8 cellular contexts compared by ENCODE assay signal in the genomic region with DNA sequence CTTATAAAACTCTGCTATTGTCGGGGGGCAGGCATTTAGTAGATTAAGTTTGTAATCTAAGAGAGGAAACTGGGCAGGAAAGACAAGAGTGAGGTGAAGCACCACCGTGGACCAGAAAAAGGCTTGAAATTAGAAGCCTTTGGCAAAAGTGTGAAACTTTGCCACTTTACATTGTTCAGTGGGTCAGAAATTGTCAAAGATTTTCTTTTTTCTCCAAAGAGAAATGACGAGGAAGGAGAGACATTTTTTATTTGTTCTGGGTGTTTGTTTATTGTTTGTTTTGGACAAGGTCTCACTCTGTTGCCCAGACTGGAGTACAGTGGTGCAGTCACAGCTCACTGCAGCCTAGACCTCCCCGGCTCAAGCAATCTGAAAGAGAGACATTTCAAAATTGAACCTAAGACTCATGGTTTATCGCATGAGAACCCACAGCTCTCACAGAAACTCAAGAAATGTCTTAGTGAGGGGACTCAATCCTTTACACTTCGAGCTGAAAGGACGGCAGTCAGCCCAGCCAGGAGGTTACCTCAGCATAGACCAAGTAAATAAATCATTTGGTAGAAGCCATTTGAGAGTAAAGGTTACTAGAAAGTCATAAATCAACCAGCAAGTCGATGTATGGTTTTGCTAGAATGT.
A peak's percentile ranks its signal among the peaks of the same experiment; 100 is the strongest.
DNase-seq lines count a peak whose midpoint lies in the region; ATAC-seq and TF ChIP-seq lines count a peak whose summit lies in the region.

No MANE protein-coding gene starts in this region.

- H3K18ac ChIP-seq in mesenchymal stem cell (ENCODE audit: low read depth in 1 of 2, low read length in 2 of 2) = no peak overlapping the region

- DNase-seq in mesenchymal stem cell = no peak
- no peak for DNase-seq in HUDEP-2 (lab: John Stamatoyannopoulos, UW; ENCODE audit: unreplicated experiment in 76 of 76)
- no peak for DNase-seq in NOMO-1 treated with dmso at 0.1 percent for 144 hours (lab: John Stamatoyannopoulos, UW; ENCODE audit: unreplicated experiment)
- DNase-seq in PC-9 = no peak
- no peak for DNase-seq in sciatic nerve (ENCODE audit: low spot score)

- no peak overlapping the region for H2BK120ac ChIP-seq in mesenchymal stem cell (ENCODE audit: low read depth, low read length)

- peak overlapping the region; percentile 70 for H3K27ac ChIP-seq in mesenchymal stem cell (ENCODE audit: low read length, poor library complexity, severe bottlenecking)
- H3K27ac ChIP-seq in PC-9 = no peak overlapping the region

- H3K4ac ChIP-seq in mesenchymal stem cell (ENCODE audit: low read depth in 1 of 2, low read length in 2 of 2) = no peak overlapping the region

- H3K14ac ChIP-seq in mesenchymal stem cell (ENCODE audit: low read length in 2 of 2) = no peak overlapping the region

- H3K4me3 ChIP-seq in mesenchymal stem cell (ENCODE audit: insufficient read depth in 1 of 2, low read depth in 1 of 2, low read length in 2 of 2) = no peak overlapping the region
- no peak overlapping the region for H3K4me3 ChIP-seq in PC-9

- H3K79me1 ChIP-seq in mesenchymal stem cell (replicated peaks; ENCODE audit: low read length, poor library complexity, severe bottlenecking) = peaks cover 2% of the 10 kb centered on the region

- no peak overlapping the region for H2AK5ac ChIP-seq in mesenchymal stem cell (ENCODE audit: low read length, severe bottlenecking)

- no peak overlapping the region for H2BK12ac ChIP-seq in mesenchymal stem cell (ENCODE audit: low read length in 2 of 2)

- no peaks in the 10 kb centered on the region for H3K9me3 ChIP-seq in mesenchymal stem cell (ENCODE audit: control insufficient read depth, low read length)
- no peaks in the 10 kb centered on the region for H3K9me3 ChIP-seq in PC-9 (ENCODE audit: insufficient read depth, low read depth)

- H3K9me2 ChIP-seq in PC-9 (ENCODE audit: insufficient read depth) = no peaks in the 10 kb centered on the region

- H4K20me1 ChIP-seq in PC-9 (ENCODE audit: insufficient read depth) = no peaks in the 10 kb centered on the region

- intact Hi-C loops in PC-9 (cut with micrococcal nuclease; ENCODE audit: unreplicated experiment) = no loop called here
- intact Hi-C loops in sciatic nerve (cut with DNase I) = no loop called here

- no peak for TF ChIP-seq CTCF in PC-9 (conservative IDR thresholded peaks at IDR 0.05)

- CTCF ChIA-PET in PC-9 (lab: Charles Lee) = no interaction called here

- H3K27me3 ChIP-seq in mesenchymal stem cell (ENCODE audit: control insufficient read depth in 1 of 2, insufficient read depth in 1 of 2, low read length in 2 of 2) (no peaks in the 10 kb centered on the region), PC-9 (ENCODE audit: insufficient read depth, low read depth) (no peaks in the 10 kb centered on the region)

- no peaks in the 10 kb centered on the region for H3K79me2 ChIP-seq in PC-9 (ENCODE audit: low read depth)

- H3K9ac ChIP-seq in mesenchymal stem cell (ENCODE audit: low read length) = no peak overlapping the region

- H4K8ac ChIP-seq in mesenchymal stem cell (ENCODE audit: low read length) = no peak overlapping the region

- WGBS in mesenchymal stem cell = 71% methylated on average over 6 of the region's 8 CpGs

- H3K36me3 ChIP-seq in mesenchymal stem cell (ENCODE audit: control insufficient read depth in 1 of 2, insufficient read depth in 2 of 2, low read depth in 1 of 2, low read length in 2 of 2) = peaks cover 0 to 5% of the 10 kb centered on the region in 2 experiments
- H3K36me3 ChIP-seq in PC-9 (ENCODE audit: low read depth) = no peaks in the 10 kb centered on the region

- no peak overlapping the region for H2AFZ ChIP-seq in mesenchymal stem cell (ENCODE audit: low read depth, low read length)
- no peak overlapping the region for H2AFZ ChIP-seq in PC-9

- H4K91ac ChIP-seq in mesenchymal stem cell (ENCODE audit: low read length) = no peak overlapping the region

- peaks cover 10% of the 10 kb centered on the region for H3K4me1 ChIP-seq in mesenchymal stem cell (ENCODE audit: control insufficient read depth, insufficient read depth, low read depth, low read length)
- peaks cover 12% of the 10 kb centered on the region for H3K4me1 ChIP-seq in PC-9 (replicated peaks; ENCODE audit: insufficient read depth)

- BruUV-seq in PC-9 (replicated peaks; lab: Mats Ljungman, UMichigan) = no TSS peak

- POLR2A ChIA-PET in PC-9 (lab: Charles Lee; ENCODE audit: unreplicated experiment) = no interaction called here

- H3F3A ChIP-seq in PC-9 (ENCODE audit: insufficient read depth, low read depth) = no peaks in the 10 kb centered on the region

- no peak overlapping the region for H2BK5ac ChIP-seq in mesenchymal stem cell (ENCODE audit: low read depth, low read length, poor library complexity, severe bottlenecking)

- no peak overlapping the region for H2BK15ac ChIP-seq in mesenchymal stem cell (ENCODE audit: low read depth, poor library complexity, severe bottlenecking)

- ATAC-seq in GM18868 (IDR thresholded peaks at IDR 0.05; ENCODE audit: unreplicated experiment) (peak; percentile 71), GM21786 (IDR thresholded peaks at IDR 0.05; ENCODE audit: unreplicated experiment) (peak; percentile 91), HG03457 (IDR thresholded peaks at IDR 0.05; ENCODE audit: unreplicated experiment) (peak; percentile 65), sciatic nerve (no peak)

- H3K4me2 ChIP-seq in mesenchymal stem cell (ENCODE audit: low read length, poor library complexity, severe bottlenecking) (peak overlapping the region; percentile 10), PC-9 (no peak overlapping the region)

- H3K23ac ChIP-seq in mesenchymal stem cell (ENCODE audit: low read length in 2 of 2) = no peak overlapping the region
